ENCODE assay signal across 8 cellular contexts in genomic region chrX:132219343-132219768, GRCh38. TPM values are rescaled to one million over a fixed set of nuclear protein-coding genes. Genes with fewer than 3 reads are reported as not detected.
DNase-seq lines count a peak whose midpoint lies in the region; ATAC-seq and TF ChIP-seq lines count a peak whose summit lies in the region.

TSS of gene RAP2C (minus strand) at chrX:132219447. CDS start at chrX:132217268, 2,179 bp downstream.

- intact Hi-C loops in adrenal gland (cut with DNase I): no loop called here
- intact Hi-C loops in heart right ventricle (cut with DNase I): loop anchor here in 6 of 10 donors (2.0 to 10.0 kb wide), 7 partner anchors 47 to 375 kb away; partner anchors contain the start of gene MBNL3 (in 1 of the 6)
- intact Hi-C loops in posterior cingulate gyrus (cut with DNase I): loop anchor here (5.0 kb wide), 1 partner anchor 377 kb away; no protein-coding TSS in a partner anchor

- 2 to 19% (median 9%) methylated on average over 5 to 6 of the region's 6 CpGs for WGBS in adrenal gland, 4 donors
- 2 to 4% methylated on average over 6 of the region's 6 CpGs for WGBS in heart right ventricle, 2 donors

- H3K27me3 ChIP-seq in adrenal gland: no peaks in the 10 kb centered on the region
- peaks cover 0 to 20% (median 0%) of the 10 kb centered on the region in 7 donors for H3K27me3 ChIP-seq in heart right ventricle

- H3K36me3 ChIP-seq in adrenal gland (replicated peaks in 1 of 2): no peaks in the 10 kb centered on the region
- H3K36me3 ChIP-seq in heart right ventricle: peaks cover 0 to under 1% (median 0%) of the 10 kb centered on the region in 9 donors

- TF ChIP-seq CTCF in GM12874 (IDR thresholded peaks at IDR 0.05; ENCODE audit: insufficient read depth, low read depth, low read length): peak; percentile 58; the same call in 1 of the 2 replicates
- TF ChIP-seq CTCF in NB4 (IDR thresholded peaks at IDR 0.05; ENCODE audit: low read depth, low read length): peak; percentile 57
- peak in 5 of 6 experiments; percentile 52 to 60 (median 52) for TF ChIP-seq CTCF in adrenal gland (IDR thresholded peaks at IDR 0.05)
- peak; percentile 22 to 70 (median 60) for TF ChIP-seq CTCF in heart right ventricle (IDR thresholded peaks at IDR 0.05)

- H3K9me3 ChIP-seq in adrenal gland (replicated peaks in 1 of 3) (no peaks in the 10 kb centered on the region), heart right ventricle (no peaks in the 10 kb centered on the region)

- ATAC-seq in HG02623 (IDR thresholded peaks at IDR 0.05; ENCODE audit: unreplicated experiment) (peak; percentile 53), heart right ventricle (peak; percentile 70 to 92 (median 87))

- H3K27ac ChIP-seq in adrenal gland (peak within 1 kb of the TSS; percentile 21 to 97 (median 81)), heart right ventricle (peak within 1 kb of the TSS; percentile 69 to 98 (median 96))

- H3K4me3 ChIP-seq in NB4 (ENCODE audit: low read depth, low read length) (peak within 1 kb of the TSS; percentile 87), adrenal gland (peak within 1 kb of the TSS in 3 of 4 donors; percentile 18 to 86 (median 33)), heart right ventricle (peak within 1 kb of the TSS; percentile 35 to 89 (median 81))

- H3K4me1 ChIP-seq in adrenal gland (replicated peaks in 1 of 2): peaks cover 0 to 19% of the 10 kb centered on the region in 2 donors
- peaks cover 0 to 36% (median 6%) of the 10 kb centered on the region in 9 donors for H3K4me1 ChIP-seq in heart right ventricle

- TF ChIP-seq POLR2A in NB4 (IDR thresholded peaks at IDR 0.05; ENCODE audit: extremely low read depth, insufficient read length) (no peak), adrenal gland (IDR thresholded peaks at IDR 0.05) (peak in 1 of 2 donors; percentile 68)

- peak; percentile 82 for DNase-seq in NB4 (ENCODE audit: low read depth)
- peak; percentile 0 to 69 for DNase-seq in SW 1271 (lab: John Stamatoyannopoulos, UW)
- DNase-seq in adrenal gland: peak; percentile 73 to 90 (median 82)
- DNase-seq in heart right ventricle: peak; percentile 63 to 76
- peak; percentile 17 to 93 (median 56) for DNase-seq in posterior cingulate gyrus
- DNase-seq in middle frontal gyrus (ENCODE audit: extremely low spot score, low spot score): no peak

RNA-seq across cellular contexts. Expression of gene RAP2C, which starts in this region (rescaled TPM):
- total RNA-seq in adrenal gland (10 to 100 TPM; 12.2 to 72.2 (median 28.6) TPM), heart right ventricle (10 to 100 TPM; 14.3 to 27.7 (median 16.5) TPM)
- polyA plus RNA-seq in adrenal gland (10 to 100 TPM; 13.0 to 20.6 (median 16.6) TPM), heart right ventricle (10 to 100 TPM in 1 of 2 donors, 1 to 10 TPM in 1; 7.6 to 20.8 TPM)

Comparison
In these comparisons a context has a peak if more than half of its experiments do, and no peak if none do; other contexts are left out.
1. H3K4me3 ChIP-seq: peak in every context shown above with its lines; median percentile 87 in NB4; 81 in heart right ventricle; 33 in adrenal gland.
2. intact Hi-C loops: an anchor here in heart right ventricle (2.0 to 10.0 kb wide) and posterior cingulate gyrus (5.0 kb wide); none called in adrenal gland.